21 cellular contexts compared by ENCODE assay signal in genomic region chr2:125593036-125593435, GRCh38.
DNase-seq lines count a peak whose midpoint lies in the region; ATAC-seq, FAIRE-seq and TF ChIP-seq lines count a peak whose summit lies in the region.
"Had no signal": no experiment of that assay in that cellular context is flagged by ENCODE, and none has a peak within 500 bp of the region (broad histone marks: within the 10 kb centered on the region; RNA-seq: fewer than 3 reads in every experiment).

No MANE protein-coding gene starts in this region.

- H4K20me1 ChIP-seq in GM23338 (replicated peaks; ENCODE audit: insufficient read depth) = no peaks in the 10 kb centered on the region
- no peaks in the 10 kb centered on the region for H4K20me1 ChIP-seq in GM12878 (ENCODE audit: control insufficient read depth, insufficient read depth)
- no peaks in the 10 kb centered on the region for H4K20me1 ChIP-seq in neural progenitor cell (ENCODE audit: low read depth)
- H4K20me1 ChIP-seq: BLaER1 had no signal

- no peak for TF ChIP-seq CTCF in GM23338 (conservative IDR thresholded peaks at IDR 0.05; ENCODE audit: low read depth in 2 of 2)
- TF ChIP-seq CTCF in GM12878 (IDR thresholded peaks at IDR 0.05 in 2 of 3, conservative IDR thresholded peaks at IDR 0.05 in 1 of 3; ENCODE audit: control insufficient read depth in 2 of 3, extremely low read depth in 1 of 3, insufficient read depth in 1 of 3, low read depth in 3 of 3, low read length in 3 of 3) = no peak
- no peak for TF ChIP-seq CTCF in type B pancreatic cell (conservative IDR thresholded peaks at IDR 0.05)
- TF ChIP-seq CTCF in neural progenitor cell (IDR thresholded peaks at IDR 0.05) = no peak

- no peak for TF ChIP-seq POLR2A in GM12878 (IDR thresholded peaks at IDR 0.05; ENCODE audit: low read depth, low read length)

- 44% methylated on average over 2 of the region's 2 CpGs for WGBS in GM12878 (ENCODE audit: insufficient coverage, insufficient replicate concordance, low lambda C conversion rate, missing lambda C conversion rate)

- CTCF ChIA-PET in GM12878 (lab: Yijun Ruan, JAX) = interaction anchor here (1.3 to 1.6 kb wide), 2 partner anchors 18 to 22 kb away, joined by 3 to 5 read pairs; no protein-coding TSS in a partner anchor

- peak; percentile 50 for ATAC-seq in GM23338
- ATAC-seq in GM12878 = no peak
- ATAC-seq: CD8-positive, alpha-beta T cell had no signal

- H3K27ac Mint-ChIP-seq in GM23338 (no peak overlapping the region), type B pancreatic cell (peak overlapping the region; percentile 13), neural progenitor cell (no peak overlapping the region)
- H3K27ac Mint-ChIP-seq: B cell; CD4-positive, CD25-positive, alpha-beta regulatory T cell; CD8-positive, alpha-beta T cell had no signal

- H3K27me3 Mint-ChIP-seq in GM23338 (ENCODE audit: insufficient read depth, low read depth, poor library complexity) = peaks cover 2% of the 10 kb centered on the region
- no peaks in the 10 kb centered on the region for H3K27me3 Mint-ChIP-seq in type B pancreatic cell
- no peaks in the 10 kb centered on the region for H3K27me3 Mint-ChIP-seq in neural progenitor cell (ENCODE audit: insufficient read depth, low read depth)
- H3K27me3 Mint-ChIP-seq: B cell; CD4-positive, CD25-positive, alpha-beta regulatory T cell had no signal

- no peak for TF ChIP-seq EP300 in GM12878 (IDR thresholded peaks at IDR 0.05; ENCODE audit: borderline replicate concordance in 1 of 2, control insufficient read depth in 1 of 2, low read depth in 2 of 2, low read length in 2 of 2)

- no peaks in the 10 kb centered on the region for H3K79me2 ChIP-seq in GM23338 (replicated peaks; ENCODE audit: insufficient read depth)
- no peaks in the 10 kb centered on the region for H3K79me2 ChIP-seq in GM12878 (ENCODE audit: control insufficient read depth, insufficient read depth, low read length)
- no peaks in the 10 kb centered on the region for H3K79me2 ChIP-seq in neural progenitor cell (ENCODE audit: low read depth)

- RAD21 ChIA-PET in GM12878 (lab: Charles Lee; ENCODE audit: unreplicated experiment) = no interaction called here

- SMC1A ChIA-PET in GM12878 (lab: Charles Lee; ENCODE audit: uncharacterized antibody, unreplicated experiment) = interaction anchor here (0.8 kb wide), 1 partner anchor 9 kb away, joined by 3 read pairs; no protein-coding TSS in a partner anchor

- intact Hi-C loops in GM12878 (cut with micrococcal nuclease; ENCODE audit: unreplicated experiment) = no loop called here

- H3K36me3 ChIP-seq in GM23338 (ENCODE audit: insufficient read depth) (no peaks in the 10 kb centered on the region), GM12878 (ENCODE audit: control insufficient read depth in 2 of 2, insufficient read depth in 2 of 2, low read length in 1 of 2) (no peaks in the 10 kb centered on the region), neural progenitor cell (no peaks in the 10 kb centered on the region), H7 (replicated peaks; ENCODE audit: control insufficient read depth, insufficient read depth, low read length) (no peaks in the 10 kb centered on the region)
- H3K36me3 ChIP-seq: BLaER1, HAP-1 had no signal

- no peak overlapping the region for H3K4me3 ChIP-seq in GM23338
- H3K4me3 ChIP-seq in GM12878 = no peak overlapping the region
- H3K4me3 ChIP-seq in neural progenitor cell = no peak overlapping the region
- no peak overlapping the region for H3K4me3 ChIP-seq in H7 (ENCODE audit: insufficient read depth, low read depth, low read length)
- H3K4me3 ChIP-seq: BLaER1, GM23248, HAP-1 had no signal

- H2AFZ ChIP-seq in GM23338 (0 out of 2 replicates have a peak overlapping the region, but pooled peaks have one; percentile 18), GM12878 (ENCODE audit: control insufficient read depth, low read depth, low read length) (0 out of 2 replicates have a peak overlapping the region, but pooled peaks have one; percentile 7), neural progenitor cell (replicated peaks) (no peak overlapping the region)
- H2AFZ ChIP-seq: GM23248 had no signal

- H3F3A ChIP-seq in GM23338 (replicated peaks; ENCODE audit: low read depth) (no peaks in the 10 kb centered on the region), neural progenitor cell (ENCODE audit: low read depth) (no peaks in the 10 kb centered on the region)

- no peaks in the 10 kb centered on the region for H3K27me3 ChIP-seq in GM23338 (ENCODE audit: insufficient read depth)
- no peaks in the 10 kb centered on the region for H3K27me3 ChIP-seq in GM12878 (replicated peaks in 1 of 2; ENCODE audit: control insufficient read depth in 2 of 2, insufficient read depth in 2 of 2, low read length in 1 of 2)
- no peaks in the 10 kb centered on the region for H3K27me3 ChIP-seq in neural progenitor cell
- no peaks in the 10 kb centered on the region for H3K27me3 ChIP-seq in H7 (ENCODE audit: control insufficient read depth, insufficient read depth, low read length)
- H3K27me3 ChIP-seq: BLaER1 had no signal

- no peak overlapping the region for H3K4me3 Mint-ChIP-seq in GM23338
- H3K4me3 Mint-ChIP-seq in type B pancreatic cell = no peak overlapping the region
- no peak overlapping the region for H3K4me3 Mint-ChIP-seq in neural progenitor cell
- H3K4me3 Mint-ChIP-seq: B cell; CD4-positive, CD25-positive, alpha-beta regulatory T cell; CD8-positive, alpha-beta T cell had no signal

- DNase-seq in GM23338 (ENCODE audit: low spot score) = peak; percentile 2
- no peak for DNase-seq in GM12878 (ENCODE audit: low read depth, low spot score)
- peak; percentile 9 for DNase-seq in iPS-NIHi7 (ENCODE audit: extremely low spot score)
- no peak for DNase-seq in type B pancreatic cell (ENCODE audit: extremely low spot score, unreplicated experiment)
- no peak for DNase-seq in HT-29 (ENCODE audit: low spot score)
- DNase-seq in neural progenitor cell (ENCODE audit: low spot score) = no peak
- no peak for DNase-seq in H7
- DNase-seq: Caco-2; CD4-positive, CD25-positive, alpha-beta regulatory T cell; CD8-positive, alpha-beta T cell; DMS153; DND-41; GM23248 had no signal

- H3K36me3 Mint-ChIP-seq in GM23338 (ENCODE audit: low read depth) = peaks cover 5% of the 10 kb centered on the region; the same call in 2 of the 3 replicates
- peaks cover 6% of the 10 kb centered on the region for H3K36me3 Mint-ChIP-seq in type B pancreatic cell
- no peaks in the 10 kb centered on the region for H3K36me3 Mint-ChIP-seq in neural progenitor cell
- H3K36me3 Mint-ChIP-seq: CD4-positive, CD25-positive, alpha-beta regulatory T cell; CD8-positive, alpha-beta T cell had no signal

- H3K9me3 ChIP-seq in GM12878 (replicated peaks; ENCODE audit: control insufficient read depth, insufficient read depth, low read length) (no peaks in the 10 kb centered on the region), neural progenitor cell (ENCODE audit: low read depth) (no peaks in the 10 kb centered on the region)
- H3K9me3 ChIP-seq: BLaER1, Caco-2, HAP-1 had no signal

- H3K9ac ChIP-seq in GM12878 (ENCODE audit: control insufficient read depth, insufficient read depth, low read length) (no peak overlapping the region), neural progenitor cell (no peak overlapping the region)
- H3K9ac ChIP-seq: BLaER1, GM23248 had no signal

- peaks cover 4% of the 10 kb centered on the region; the same call in 1 of the 3 replicates for H3K9me3 Mint-ChIP-seq in GM23338
- H3K9me3 Mint-ChIP-seq in type B pancreatic cell = peaks cover 11% of the 10 kb centered on the region
- H3K9me3 Mint-ChIP-seq in neural progenitor cell = no peaks in the 10 kb centered on the region

- H3K4me1 ChIP-seq in GM23338 (ENCODE audit: insufficient read depth) (no peaks in the 10 kb centered on the region), GM12878 (ENCODE audit: control insufficient read depth, insufficient read depth, low read length) (no peaks in the 10 kb centered on the region), neural progenitor cell (no peaks in the 10 kb centered on the region)
- H3K4me1 ChIP-seq: Caco-2, HAP-1 had no signal

- BruUV-seq in GM12878 (replicated peaks; lab: Mats Ljungman, UMichigan) = no TSS peak

- FAIRE-seq in GM12878 (lab: Jason Lieb, UNC) = no peak
- FAIRE-seq: A204.1, G401.6, GM19239 had no signal

- peaks cover 12% of the 10 kb centered on the region; the same call in 2 of the 3 replicates for H3K4me1 Mint-ChIP-seq in GM23338
- H3K4me1 Mint-ChIP-seq in type B pancreatic cell (ENCODE audit: unreplicated experiment) = peaks cover 5% of the 10 kb centered on the region
- H3K4me1 Mint-ChIP-seq in neural progenitor cell = peaks cover 3% of the 10 kb centered on the region
- H3K4me1 Mint-ChIP-seq: B cell; CD4-positive, CD25-positive, alpha-beta regulatory T cell had no signal

- 0 out of 2 replicates have a peak, but pooled peaks cover 7% of the 10 kb centered on the region for H3K9me2 ChIP-seq in GM23338 (ENCODE audit: insufficient read depth)

- POLR2A ChIA-PET in GM12878 (lab: Charles Lee) = no interaction called here

- H3K27ac ChIP-seq in GM23338 (ENCODE audit: low read depth) = no peak overlapping the region
- no peak overlapping the region for H3K27ac ChIP-seq in GM12878 (ENCODE audit: control insufficient read depth, insufficient read depth)
- H3K27ac ChIP-seq in neural progenitor cell = no peak overlapping the region
- H3K27ac ChIP-seq: 22Rv1, BLaER1, C4-2B, GM23248 had no signal

- TF ChIP-seq RAD21 in GM12878 (IDR thresholded peaks at IDR 0.05; ENCODE audit: insufficient read depth, low read depth, low read length) = no peak

- H3K4me2 ChIP-seq in GM23338 = no peak overlapping the region
- no peak overlapping the region for H3K4me2 ChIP-seq in GM12878 (ENCODE audit: control insufficient read depth, insufficient read depth)
- no peak overlapping the region for H3K4me2 ChIP-seq in neural progenitor cell
- H3K4me2 ChIP-seq: BLaER1 had no signal

- in situ Hi-C loops in GM12878 (cut with MboI) = no loop called here

TF ChIP-seq in GM23338, 12 proteins besides CTCF, POLR2A, EP300 and RAD21 (continues in another document):
- no peak for TF ChIP-seq ZNF331 (CRISPR knock-in tag; IDR thresholded peaks at IDR 0.05; ENCODE audit: low read depth)

TF ChIP-seq in GM12878, 131 proteins besides CTCF, POLR2A, EP300 and RAD21 (continues in another document):
- TF ChIP-seq RELA (IDR thresholded peaks at IDR 0.05; ENCODE audit: borderline replicate concordance, partially characterized antibody) (no peak), CREB1 (IDR thresholded peaks at IDR 0.05; ENCODE audit: low read depth) (no peak), CHD2 (IDR thresholded peaks at IDR 0.05; ENCODE audit: borderline replicate concordance, low read depth, low read length) (no peak), CHD1 (IDR thresholded peaks at IDR 0.05; ENCODE audit: low read depth, low read length) (no peak), MYB (IDR thresholded peaks at IDR 0.05; ENCODE audit: borderline replicate concordance, low read depth, low read length) (no peak), KDM1A (IDR thresholded peaks at IDR 0.05; ENCODE audit: borderline replicate concordance) (no peak), ESRRA (IDR thresholded peaks at IDR 0.05; ENCODE audit: low read length) (no peak)

Comparison
In these comparisons a context has a peak if more than half of its experiments do, and no peak if none do; other contexts are left out.
1. DNase-seq: peak in GM23338 (single experiment) and iPS-NIHi7 (single experiment); none in GM12878 (single experiment), type B pancreatic cell (single experiment), HT-29 (single experiment), neural progenitor cell (single experiment) and H7 (single experiment).